8 cellular contexts compared by ENCODE assay signal in genomic region chr3:147191795-147192385, GRCh38.
A peak's percentile ranks its signal among the peaks of the same experiment; 100 is the strongest.
DNase-seq lines count a peak whose midpoint lies in the region; ATAC-seq, FAIRE-seq and TF ChIP-seq lines count a peak whose summit lies in the region.

No MANE protein-coding gene starts in this region.

- no peak for ATAC-seq in left ventricle myocardium superior
- peak; percentile 72 for ATAC-seq in HG02973 (IDR thresholded peaks at IDR 0.05; ENCODE audit: unreplicated experiment)
- no peak for ATAC-seq in activated T-helper 17 cell treated with anti-CD3 and anti-CD28 coated beads, Interleukin-2, amount 50 U/mL, for 72 hours (replicated peaks)

- H3K27ac ChIP-seq in right atrium auricular region = no peak overlapping the region

- H3K9me3 ChIP-seq in right atrium auricular region = peaks cover 0 to 9% of the 10 kb centered on the region in 2 donors

- DNase-seq in right atrium auricular region (ENCODE audit: low spot score) (no peak), left ventricle myocardium superior (no peak), NCI-H748 (lab: John Stamatoyannopoulos, UW; ENCODE audit: unreplicated experiment) (peak; percentile 46), chondrocyte (ENCODE audit: low spot score) (no peak), myocyte (ENCODE audit: low read depth) (peak; percentile 80), frontal cortex (ENCODE audit: low spot score in 2 of 2) (no peak)

- no peaks in the 10 kb centered on the region for H3K36me3 ChIP-seq in right atrium auricular region

- H3K27me3 Mint-ChIP-seq in chondrocyte (ENCODE audit: low read depth) = no peaks in the 10 kb centered on the region
- no peaks in the 10 kb centered on the region for H3K27me3 Mint-ChIP-seq in activated T-helper 17 cell treated with anti-CD3 and anti-CD28 coated beads, Interleukin-2, amount 50 U/mL, for 72 hours

- no peaks in the 10 kb centered on the region for H3K4me1 ChIP-seq in right atrium auricular region

- no peak overlapping the region for H3K4me3 Mint-ChIP-seq in chondrocyte (ENCODE audit: unreplicated experiment)
- no peak overlapping the region for H3K4me3 Mint-ChIP-seq in activated T-helper 17 cell treated with anti-CD3 and anti-CD28 coated beads, Interleukin-2, amount 50 U/mL, for 72 hours

- TF ChIP-seq CTCF in right atrium auricular region (IDR thresholded peaks at IDR 0.05) = peak; percentile 84 to 85
- TF ChIP-seq CTCF in chondrocyte (IDR thresholded peaks at IDR 0.05) = peak; percentile 93

- peaks cover 2% of the 10 kb centered on the region for H3K36me3 Mint-ChIP-seq in chondrocyte (ENCODE audit: low read depth)
- no peaks in the 10 kb centered on the region for H3K36me3 Mint-ChIP-seq in activated T-helper 17 cell treated with anti-CD3 and anti-CD28 coated beads, Interleukin-2, amount 50 U/mL, for 72 hours (ENCODE audit: low read depth)

- intact Hi-C loops in left ventricle myocardium superior (cut with micrococcal nuclease) = loop anchor here (10.0 kb wide), 1 partner anchor 377 kb away; no protein-coding TSS in a partner anchor

- peaks cover 7% of the 10 kb centered on the region for H3K9me3 Mint-ChIP-seq in chondrocyte (ENCODE audit: low read depth)
- no peaks in the 10 kb centered on the region for H3K9me3 Mint-ChIP-seq in activated T-helper 17 cell treated with anti-CD3 and anti-CD28 coated beads, Interleukin-2, amount 50 U/mL, for 72 hours

- FAIRE-seq in frontal cortex (lab: Jason Lieb, UNC) = no peak

- peaks cover 10% of the 10 kb centered on the region for H3K4me1 Mint-ChIP-seq in chondrocyte (ENCODE audit: low read depth)
- no peaks in the 10 kb centered on the region for H3K4me1 Mint-ChIP-seq in activated T-helper 17 cell treated with anti-CD3 and anti-CD28 coated beads, Interleukin-2, amount 50 U/mL, for 72 hours

- no peak overlapping the region for H3K4me3 ChIP-seq in right atrium auricular region

- no peak overlapping the region for H3K27ac Mint-ChIP-seq in chondrocyte (ENCODE audit: unreplicated experiment)
- no peak overlapping the region for H3K27ac Mint-ChIP-seq in activated T-helper 17 cell treated with anti-CD3 and anti-CD28 coated beads, Interleukin-2, amount 50 U/mL, for 72 hours

- H3K27me3 ChIP-seq in right atrium auricular region = no peaks in the 10 kb centered on the region

Comparison
In these comparisons a context has a peak if more than half of its experiments do, and no peak if none do; other contexts are left out.
1. DNase-seq: peak in NCI-H748 (single experiment) and myocyte (single experiment); none in right atrium auricular region (single experiment), left ventricle myocardium superior (single experiment), chondrocyte (single experiment) and frontal cortex (0 of 2).